In genomic region chr9:22084336-22085035, GRCh38 we compare ENCODE assay signal across 10 cellular contexts.
A peak's percentile ranks its signal among the peaks of the same experiment; 100 is the strongest.
DNase-seq lines count a peak whose midpoint lies in the region; ATAC-seq and TF ChIP-seq lines count a peak whose summit lies in the region.
"Had no signal": no experiment of that assay in that cellular context is flagged by ENCODE, and none has a peak within 500 bp of the region (broad histone marks: within the 10 kb centered on the region; RNA-seq: fewer than 3 reads in every experiment).

No MANE protein-coding gene starts in this region.

- H3K27me3 Mint-ChIP-seq in endothelial cell (ENCODE audit: unreplicated experiment): no peaks in the 10 kb centered on the region
- peaks cover 14% of the 10 kb centered on the region for H3K27me3 Mint-ChIP-seq in activated CD8-positive, alpha-beta T cell treated with anti-CD3 and anti-CD28 coated beads, Interleukin-2, amount 10 ng/mL, durations not matched to agents 7 days and 5 days (ENCODE audit: low read depth)
- H3K27me3 Mint-ChIP-seq: stimulated activated naive B cell treated with anti-CD40 and anti-IgM and Interleukin-4, amounts not matched to agents 10 μg/mL and 1 μg/mL and 100 μg/mL, for 72 hours had no signal

- no peak overlapping the region for H3K4me3 Mint-ChIP-seq in endothelial cell (ENCODE audit: unreplicated experiment)
- H3K4me3 Mint-ChIP-seq in activated CD8-positive, alpha-beta T cell treated with anti-CD3 and anti-CD28 coated beads, Interleukin-2, amount 10 ng/mL, durations not matched to agents 7 days and 5 days: no peak overlapping the region
- H3K4me3 Mint-ChIP-seq: stimulated activated naive B cell treated with anti-CD40 and anti-IgM and Interleukin-4, amounts not matched to agents 10 μg/mL and 1 μg/mL and 100 μg/mL, for 72 hours had no signal

- CTCF ChIA-PET in activated CD8-positive, alpha-beta T cell treated with anti-CD3 and anti-CD28 coated beads, Interleukin-2, amount 10 ng/mL, durations not matched to agents 7 days and 5 days (lab: Charles Lee): interaction anchor here (0.8 to 2.0 kb wide), 2 partner anchors 19 to 160 kb away, joined by 4 read pairs; no protein-coding TSS in a partner anchor

- TF ChIP-seq POLR2A in esophagus muscularis mucosa (IDR thresholded peaks at IDR 0.05; ENCODE audit: low read depth): no peak

- H3K36me3 ChIP-seq in esophagus muscularis mucosa (no peaks in the 10 kb centered on the region), trophoblast cell (ENCODE audit: control insufficient read depth in 1 of 2, insufficient read depth in 2 of 2, low read length in 2 of 2) (no peaks in the 10 kb centered on the region)
- H3K36me3 ChIP-seq: heart right ventricle had no signal

- WGBS in esophagus muscularis mucosa: 8% methylated on average over 2 of the region's 2 CpGs
- no CpG with 5 or more reads among the region's 2 CpGs for WGBS in trophoblast cell (ENCODE audit: extremely low coverage, insufficient coverage, insufficient read length)

- TF ChIP-seq EP300 in esophagus muscularis mucosa (IDR thresholded peaks at IDR 0.05): no peak

- no peak overlapping the region for H4K8ac ChIP-seq in trophoblast cell (ENCODE audit: low read depth, low read length)

- no peak overlapping the region for H4K12ac ChIP-seq in trophoblast cell (ENCODE audit: low read depth, low read length)

- no peak overlapping the region for H3K14ac ChIP-seq in trophoblast cell (ENCODE audit: low read length)

- H2AFZ ChIP-seq in trophoblast cell (ENCODE audit: insufficient read depth, low read length, poor library complexity): no peak overlapping the region

- DNase-seq in GM04503 (ENCODE audit: low read depth) (peak; percentile 96), OCI-M1 (lab: John Stamatoyannopoulos, UW) (peak; percentile 74), esophagus muscularis mucosa (ENCODE audit: extremely low spot score) (peak; percentile 45), trophoblast cell (peak; percentile 81 to 96), endothelial cell (ENCODE audit: low spot score) (no peak)
- DNase-seq in stimulated activated CD4-positive, alpha-beta T cell treated with anti-CD3 and anti-CD28 coated beads, Interleukin-4, amount 100 ng/mL, for 1 hour: no peak
- no peak for DNase-seq in activated CD8-positive, alpha-beta T cell treated with anti-CD3 and anti-CD28 coated beads, Interleukin-2, amount 10 ng/mL, durations not matched to agents 7 days and 5 days
- DNase-seq: heart right ventricle; stimulated activated naive B cell treated with anti-CD40 and anti-IgM and Interleukin-4, amounts not matched to agents 10 μg/mL and 1 μg/mL and 100 μg/mL, for 72 hours had no signal

- no peak overlapping the region for H3K27ac Mint-ChIP-seq in endothelial cell (ENCODE audit: unreplicated experiment)
- no peak overlapping the region for H3K27ac Mint-ChIP-seq in activated CD8-positive, alpha-beta T cell treated with anti-CD3 and anti-CD28 coated beads, Interleukin-2, amount 10 ng/mL, durations not matched to agents 7 days and 5 days
- H3K27ac Mint-ChIP-seq: stimulated activated naive B cell treated with anti-CD40 and anti-IgM and Interleukin-4, amounts not matched to agents 10 μg/mL and 1 μg/mL and 100 μg/mL, for 72 hours had no signal

- no peak overlapping the region for H3K4ac ChIP-seq in trophoblast cell (ENCODE audit: low read depth, low read length)

- H2BK12ac ChIP-seq in trophoblast cell (ENCODE audit: low read length): no peak overlapping the region

- no peak for ATAC-seq in activated CD8-positive, alpha-beta T cell treated with anti-CD3 and anti-CD28 coated beads, Interleukin-2, amount 10 ng/mL, durations not matched to agents 7 days and 5 days
- ATAC-seq in HG03135 (IDR thresholded peaks at IDR 0.05; ENCODE audit: unreplicated experiment): no peak
- ATAC-seq: heart right ventricle; stimulated activated naive B cell treated with anti-CD40 and anti-IgM and Interleukin-4, amounts not matched to agents 10 μg/mL and 1 μg/mL and 100 μg/mL, for 72 hours had no signal

- peaks cover 0 to 13% (median 4%) of the 10 kb centered on the region in 4 donors for H3K4me1 ChIP-seq in esophagus muscularis mucosa
- peaks cover 0 to 2% of the 10 kb centered on the region in 2 experiments for H3K4me1 ChIP-seq in trophoblast cell (ENCODE audit: control insufficient read depth in 1 of 2, insufficient read depth in 2 of 2, low read length in 2 of 2)

- peaks cover 12% of the 10 kb centered on the region for H3K79me1 ChIP-seq in trophoblast cell (ENCODE audit: low read length)

- H3K9me3 Mint-ChIP-seq in endothelial cell (ENCODE audit: unreplicated experiment): no peaks in the 10 kb centered on the region
- peaks cover 21% of the 10 kb centered on the region for H3K9me3 Mint-ChIP-seq in activated CD8-positive, alpha-beta T cell treated with anti-CD3 and anti-CD28 coated beads, Interleukin-2, amount 10 ng/mL, durations not matched to agents 7 days and 5 days (ENCODE audit: insufficient read depth)

- POLR2A ChIA-PET in activated CD8-positive, alpha-beta T cell treated with anti-CD3 and anti-CD28 coated beads, Interleukin-2, amount 10 ng/mL, durations not matched to agents 7 days and 5 days (lab: Charles Lee): no interaction called here

- peak overlapping the region; percentile 89 for H2BK5ac ChIP-seq in trophoblast cell (ENCODE audit: low read depth, low read length, poor library complexity)

- no peak overlapping the region for H4K91ac ChIP-seq in trophoblast cell (ENCODE audit: low read depth, low read length)

- H3K4me1 Mint-ChIP-seq in endothelial cell (ENCODE audit: unreplicated experiment): no peaks in the 10 kb centered on the region
- H3K4me1 Mint-ChIP-seq in activated CD8-positive, alpha-beta T cell treated with anti-CD3 and anti-CD28 coated beads, Interleukin-2, amount 10 ng/mL, durations not matched to agents 7 days and 5 days (ENCODE audit: low read depth): peaks cover 34% of the 10 kb centered on the region

- H3K79me2 ChIP-seq in trophoblast cell (ENCODE audit: control insufficient read depth, insufficient read depth, low read length, poor library complexity): no peaks in the 10 kb centered on the region

- intact Hi-C loops in esophagus muscularis mucosa (cut with DNase I): no loop called here

- no peaks in the 10 kb centered on the region for H3K36me3 Mint-ChIP-seq in endothelial cell (ENCODE audit: low read depth, unreplicated experiment)
- H3K36me3 Mint-ChIP-seq in activated CD8-positive, alpha-beta T cell treated with anti-CD3 and anti-CD28 coated beads, Interleukin-2, amount 10 ng/mL, durations not matched to agents 7 days and 5 days (ENCODE audit: low read depth): peaks cover 48% of the 10 kb centered on the region

- no peaks in the 10 kb centered on the region for H3K9me3 ChIP-seq in esophagus muscularis mucosa
- no peaks in the 10 kb centered on the region for H3K9me3 ChIP-seq in trophoblast cell (ENCODE audit: insufficient read depth, low read depth, low read length)
- H3K9me3 ChIP-seq: heart right ventricle had no signal

- H3K27me3 ChIP-seq in esophagus muscularis mucosa: no peaks in the 10 kb centered on the region
- H3K27me3 ChIP-seq in trophoblast cell (ENCODE audit: insufficient read depth, low read length): no peaks in the 10 kb centered on the region
- H3K27me3 ChIP-seq: heart right ventricle had no signal

- H2AK5ac ChIP-seq in trophoblast cell (ENCODE audit: low read length): no peak overlapping the region

- H3K4me3 ChIP-seq in esophagus muscularis mucosa (no peak overlapping the region), trophoblast cell (ENCODE audit: low read depth, low read length) (no peak overlapping the region)
- H3K4me3 ChIP-seq: heart right ventricle had no signal

- peak overlapping the region; percentile 60 for H2BK120ac ChIP-seq in trophoblast cell (ENCODE audit: insufficient read depth, low read length, poor library complexity)

- H3K27ac ChIP-seq in esophagus muscularis mucosa (replicated peaks in 1 of 4) (no peak overlapping the region), trophoblast cell (ENCODE audit: low read depth, low read length) (peak overlapping the region; percentile 89)
- H3K27ac ChIP-seq: heart right ventricle had no signal

- TF ChIP-seq CTCF in esophagus muscularis mucosa (IDR thresholded peaks at IDR 0.05) (no peak), endothelial cell (IDR thresholded peaks at IDR 0.05; ENCODE audit: unreplicated experiment) (no peak)

- H3K9ac ChIP-seq in trophoblast cell (ENCODE audit: low read length): no peak overlapping the region

- H3K4me2 ChIP-seq in trophoblast cell (ENCODE audit: low read length): no peak overlapping the region

- no peak overlapping the region for H3K18ac ChIP-seq in trophoblast cell (ENCODE audit: low read length)

- H3K23ac ChIP-seq in trophoblast cell (ENCODE audit: low read length): no peak overlapping the region

Comparison
In these comparisons a context has a peak if more than half of its experiments do, and no peak if none do; other contexts are left out.
1. DNase-seq: peak in GM04503 (single experiment), OCI-M1 (single experiment), esophagus muscularis mucosa (single experiment) and trophoblast cell (2 of 2); none in stimulated activated CD4-positive, alpha-beta T cell treated with anti-CD3 and anti-CD28 coated beads, Interleukin-4, amount 100 ng/mL, for 1 hour (single experiment), endothelial cell (single experiment) and activated CD8-positive, alpha-beta T cell treated with anti-CD3 and anti-CD28 coated beads, Interleukin-2, amount 10 ng/mL, durations not matched to agents 7 days and 5 days (single experiment).